Comparison of ENCODE assay signal across 9 cellular contexts in genomic region chr7:98013386-98013785, GRCh38. TPM values are rescaled to one million over a fixed set of nuclear protein-coding genes. Genes with fewer than 3 reads are reported as not detected.
DNase-seq lines count a peak whose midpoint lies in the region; ATAC-seq, FAIRE-seq and TF ChIP-seq lines count a peak whose summit lies in the region.
"Not testable (repeated sequence)": the region's sequence is repeated elsewhere in the genome, so short reads cannot be mapped to it uniquely, and the experiment has no call there.
"Had no signal": no experiment of that assay in that cellular context is flagged by ENCODE, and none has a peak within 500 bp of the region (broad histone marks: within the 10 kb centered on the region; RNA-seq: fewer than 3 reads in every experiment).

No MANE protein-coding gene starts in this region.

- FAIRE-seq in K562 (lab: Jason Lieb, UNC): peak; percentile 99

- WGBS in K562 (ENCODE audit: insufficient coverage, low coverage, missing lambda C conversion rate): under 1% methylated on average over 9 of the region's 10 CpGs
- no CpG with 5 or more reads among the region's 10 CpGs for WGBS in iPS DF 6.9 (ENCODE audit: insufficient coverage, insufficient read length)

- CTCF ChIA-PET in CD4-positive, alpha-beta T cell (lab: Charles Lee): interaction anchor here (1.0 kb wide), 1 partner anchor 8 kb away, joined by 3 read pairs; no protein-coding TSS in a partner anchor
- CTCF ChIA-PET in K562 (lab: Yijun Ruan, JAX; ENCODE audit: low intra/inter-chr PET ratio): interaction anchor here (0.8 to 2.5 kb wide), 3 partner anchors 156 to 868 kb away, joined by 4 to 10 read pairs (median 4); no protein-coding TSS in a partner anchor

- ATAC-seq in CD4-positive, alpha-beta T cell (ENCODE audit: poor library complexity): not testable (repeated sequence)
- ATAC-seq in GM18907 (IDR thresholded peaks at IDR 0.05; ENCODE audit: unreplicated experiment) (peak; percentile 66), HG03342 (IDR thresholded peaks at IDR 0.05; ENCODE audit: unreplicated experiment) (peak; percentile 73), K562 (peak; percentile 98)

- POLR2A ChIA-PET in CD4-positive, alpha-beta T cell (lab: Charles Lee): not testable (repeated sequence)
- POLR2A ChIA-PET in K562 (lab: Yijun Ruan, JAX): interaction anchor here (1.1 kb wide), 2 partner anchors 8 to 166 kb away, joined by 3 read pairs; no protein-coding TSS in a partner anchor

- TF ChIP-seq RAD21 in K562 (CRISPR knock-in tag; conservative IDR thresholded peaks at IDR 0.05 in 1 of 2, IDR thresholded peaks at IDR 0.05 in 1 of 2): peak; percentile 78 to 82

- intact Hi-C loops in CD4-positive, alpha-beta T cell (cut with DNase I, micrococcal nuclease): not testable (repeated sequence)
- intact Hi-C loops in K562 (cut with micrococcal nuclease): loop anchor here (5.0 to 10.0 kb wide), 4 partner anchors 89 to 911 kb away; no protein-coding TSS in a partner anchor

- DNase-seq in CD4-positive, alpha-beta T cell: not testable (repeated sequence)
- peak; percentile 75 to 87 for DNase-seq in NCI-H2081 (lab: John Stamatoyannopoulos, UW)
- peak; percentile 27 for DNase-seq in SIG-M5 treated with dmso at 0.1 percent for 504 hours (lab: John Stamatoyannopoulos, UW; ENCODE audit: unreplicated experiment)
- peak; percentile 29 to 85 (median 42) for DNase-seq in K562 (ENCODE audit: extremely low read depth in 1 of 4, low spot score in 3 of 4)
- DNase-seq in iPS DF 6.9 (ENCODE audit: low read depth, low spot score): peak; percentile 75
- peak; percentile 10 for DNase-seq in skeletal muscle cell (ENCODE audit: low read depth)

- H3K36me3 ChIP-seq in K562 (ENCODE audit: control insufficient read depth, insufficient read depth, low read length); iPS DF 6.9 (ENCODE audit: control insufficient read depth, insufficient read depth, low read length): not testable (repeated sequence)

- not testable (repeated sequence) for TF ChIP-seq EP300 in K562 (IDR thresholded peaks at IDR 0.05; ENCODE audit: low read length)

- peak; percentile 51 for TF ChIP-seq CTCF in CD4-positive, alpha-beta T cell (IDR thresholded peaks at IDR 0.05)
- peak; percentile 74 to 84 (median 82) for TF ChIP-seq CTCF in K562 (IDR thresholded peaks at IDR 0.05 in 2 of 3, conservative IDR thresholded peaks at IDR 0.05 in 1 of 3; ENCODE audit: insufficient read depth in 2 of 3, low read depth in 1 of 3, low read length in 3 of 3)

- not testable (repeated sequence) for H3K9me3 Mint-ChIP-seq in CD4-positive, alpha-beta T cell

- H3K27me3 Mint-ChIP-seq in CD4-positive, alpha-beta T cell: peaks cover 16% of the 10 kb centered on the region

- not testable (repeated sequence) for H3K36me3 Mint-ChIP-seq in CD4-positive, alpha-beta T cell (ENCODE audit: low read depth)

- not testable (repeated sequence) for H3K4me2 ChIP-seq in K562 (ENCODE audit: insufficient read depth, low read length)

- not testable (repeated sequence) for H3K27me3 ChIP-seq in CD4-positive, alpha-beta T cell (ENCODE audit: control insufficient read depth, insufficient read depth, low read length); iPS DF 6.9 (ENCODE audit: control insufficient read depth, insufficient read depth, low read length)
- peaks cover 3 to 26% of the 10 kb centered on the region in 2 experiments; a peak in 2 of 5 replicates for H3K27me3 ChIP-seq in K562 (ENCODE audit: control insufficient read depth in 2 of 2, insufficient read depth in 2 of 2, low read length in 2 of 2)

- H3K4me3 ChIP-seq in K562; iPS DF 6.9 (ENCODE audit: low read length); skeletal muscle cell (ENCODE audit: low read depth, low read length): not testable (repeated sequence)

- H3K4me1 Mint-ChIP-seq in CD4-positive, alpha-beta T cell (ENCODE audit: low read depth): not testable (repeated sequence)

- not testable (repeated sequence) for H3K9me1 ChIP-seq in K562 (ENCODE audit: control insufficient read depth, insufficient read depth, low read length)

- in situ Hi-C loops in K562 (cut with MboI): loop anchor here (10.0 kb wide), 1 partner anchor 899 kb away; the partner anchor contains the start of gene SDHAF3

- not testable (repeated sequence) for H3K9ac ChIP-seq in K562 (ENCODE audit: insufficient read depth in 1 of 2, low read depth in 2 of 2, low read length in 2 of 2)

- H3K9me3 ChIP-seq in CD4-positive, alpha-beta T cell (ENCODE audit: control insufficient read depth, low read length); K562 (replicated peaks; ENCODE audit: control insufficient read depth, insufficient read depth, low read depth, low read length); iPS DF 6.9 (ENCODE audit: control insufficient read depth, insufficient read depth, low read length): not testable (repeated sequence)

- TF ChIP-seq POLR2A in K562 (conservative IDR thresholded peaks at IDR 0.05): not testable (repeated sequence)

- H3K4me3 Mint-ChIP-seq in CD4-positive, alpha-beta T cell: not testable (repeated sequence)

- H3K27ac ChIP-seq in CD4-positive, alpha-beta T cell (ENCODE audit: low read depth, low read length); K562 (ENCODE audit: extremely low read depth, low read depth, low read length); iPS DF 6.9 (ENCODE audit: low read length): not testable (repeated sequence)

- not testable (repeated sequence) for H3K79me2 ChIP-seq in K562 (ENCODE audit: control insufficient read depth, insufficient read depth, low read length)

- not testable (repeated sequence) for H2AFZ ChIP-seq in K562 (ENCODE audit: low read depth, low read length)

- H3K4me1 ChIP-seq in K562 (replicated peaks in 1 of 2; ENCODE audit: control insufficient read depth in 2 of 2, insufficient read depth in 2 of 2, low read length in 2 of 2); iPS DF 6.9 (ENCODE audit: control insufficient read depth, insufficient read depth, low read length): not testable (repeated sequence)

- not testable (repeated sequence) for BruUV-seq in K562 (replicated peaks; lab: Mats Ljungman, UMichigan)

- H4K20me1 ChIP-seq in K562 (replicated peaks; ENCODE audit: control insufficient read depth, insufficient read depth, low read length): not testable (repeated sequence)

- H3K27ac Mint-ChIP-seq in CD4-positive, alpha-beta T cell: not testable (repeated sequence)

TF ChIP-seq in K562, 482 proteins besides CTCF, POLR2A, EP300 and RAD21:
- TF ChIP-seq JUND (IDR thresholded peaks at IDR 0.05; ENCODE audit: borderline replicate concordance, low read depth, low read length): 0 out of 2 replicates have a peak, but pooled peaks have one; percentile 21
- TF ChIP-seq JUND (tag; IDR thresholded peaks at IDR 0.05; ENCODE audit: borderline replicate concordance, low read depth, low read length): not testable (repeated sequence)
- peak; percentile 54 for TF ChIP-seq SMC3 (conservative IDR thresholded peaks at IDR 0.05; ENCODE audit: insufficient read depth, low read depth, low read length)
- TF ChIP-seq MAZ (CRISPR knock-in tag; conservative IDR thresholded peaks at IDR 0.05 in 1 of 2, IDR thresholded peaks at IDR 0.05 in 1 of 2): 0 out of 4 replicates have a peak, but pooled peaks of 1 of the 2 experiments have one; percentile 28
- peak; percentile 76; the same call in 1 of the 2 replicates for TF ChIP-seq TFAP4 (CRISPR knock-in tag; IDR thresholded peaks at IDR 0.05; ENCODE audit: borderline replicate concordance)
- peak; percentile 59; the same call in 1 of the 2 replicates for TF ChIP-seq DEAF1 (CRISPR knock-in tag; IDR thresholded peaks at IDR 0.05)
- peak; percentile 33; the same call in 1 of the 2 replicates for TF ChIP-seq STAG1 (CRISPR knock-in tag; IDR thresholded peaks at IDR 0.05; ENCODE audit: borderline replicate concordance)

RNA-seq across cellular contexts. Expression of gene OCM2, which starts 23.4 kb away (rescaled TPM):
- not detected for total RNA-seq in CD4-positive, alpha-beta T cell
- total RNA-seq in K562 (2011; cell fraction: chromatin; rRNA removed; ENCODE audit: low replicate concordance): not detected in 2 replicates
- not detected in 2 replicates for total RNA-seq in K562 (2011; cell fraction: nucleolus; rRNA removed)
- total RNA-seq in K562 (2011; cell fraction: nucleoplasm; rRNA removed): not detected in 2 replicates
- total RNA-seq in K562 (2014; rRNA removed): not detected in 2 replicates
- not detected in 2 replicates for total RNA-seq in K562 (2014; rRNA removed; fragmentation: Illumina TruSeq; extraction: Trizol)
- not detected in 2 replicates for total RNA-seq in K562 (2015; rRNA removed; fragmentation: Illumina TruSeq; extraction: Trizol)
- total RNA-seq in K562 (2021): not detected in 2 replicates
- not detected in 2 replicates for polyA plus RNA-seq in K562 (2011; rRNA removed)
- not detected in 2 replicates for polyA plus RNA-seq in K562 (2011; cell fraction: cytosol; rRNA removed)
- not detected in 2 replicates for polyA plus RNA-seq in K562 (2011; cell fraction: nucleus; rRNA removed)
- not detected in 2 replicates for polyA plus RNA-seq in K562 (2012)
- polyA plus RNA-seq in K562 (2014; fragmentation: Illumina TruSeq; extraction: Trizol): not detected in 2 replicates
- polyA plus RNA-seq in K562 (2014; fragmentation: Nextera tagmentation; extraction: Ambion mirVana): not detected
- polyA plus RNA-seq in K562 (2014; rRNA removed): not detected in 2 replicates
- not detected in 2 replicates for polyA minus RNA-seq in K562 (2011; rRNA and poly(A)+ RNA removed)
- polyA minus RNA-seq in K562 (2011; cell fraction: cytosol; rRNA and poly(A)+ RNA removed): not detected in 2 replicates
- polyA minus RNA-seq in K562 (2011; cell fraction: nucleus; rRNA and poly(A)+ RNA removed): not detected in 2 replicates
- total RNA-seq: gastrocnemius medialis had no signal
